Comparison of ENCODE assay signal across 11 cellular contexts in genomic region chr19:15468675-15469512, GRCh38. TPM values are rescaled to one million over a fixed set of nuclear protein-coding genes. Genes with fewer than 3 reads are reported as not detected.
DNase-seq lines count a peak whose midpoint lies in the region; ATAC-seq and TF ChIP-seq lines count a peak whose summit lies in the region.
"Had no signal": no experiment of that assay in that cellular context is flagged by ENCODE, and none has a peak within 500 bp of the region (broad histone marks: within the 10 kb centered on the region; RNA-seq: fewer than 3 reads in every experiment).

No MANE protein-coding gene starts in this region.

- peak overlapping the region; percentile 32; the same call in 1 of the 2 replicates for H3K9ac ChIP-seq in BLaER1
- H3K9ac ChIP-seq: KMS-11 had no signal

- peaks cover 79% of the 10 kb centered on the region for H3K4me1 ChIP-seq in BLaER1

- H3K9me3 ChIP-seq in BLaER1, result 0 out of 2 replicates have a peak, but pooled peaks cover 3% of the 10 kb centered on the region

- H3K27ac Mint-ChIP-seq in activated naive CD8-positive, alpha-beta T cell treated with anti-CD3 and anti-CD28 coated beads, Interleukin-2, amount 10 ng/mL, durations not matched to agents 7 days and 5 days, result peak overlapping the region; percentile 67
- H3K27ac Mint-ChIP-seq in naive B cell, result peak overlapping the region in 3 of 6 donors; percentile 2 to 18 (median 5)

- TF ChIP-seq POLR2A in GM18505 (IDR thresholded peaks at IDR 0.05; ENCODE audit: borderline replicate concordance, extremely low read depth, insufficient read depth, insufficient read length), result no peak

- H3K4me3 ChIP-seq in BLaER1, result peak overlapping the region; percentile 46; the same call in 1 of the 2 replicates

- peak; percentile 22 for DNase-seq in GDM1 (lab: John Stamatoyannopoulos, UW)
- DNase-seq in activated naive CD8-positive, alpha-beta T cell treated with anti-CD3 and anti-CD28 coated beads, Interleukin-2, amount 10 ng/mL, durations not matched to agents 7 days and 5 days, result peak; percentile 27
- DNase-seq in naive B cell, result no peak
- DNase-seq: mammary epithelial cell, NCI-H2029 treated with DMSO at 0.1 percent for 48 hours had no signal

- H3K4me3 Mint-ChIP-seq in activated naive CD8-positive, alpha-beta T cell treated with anti-CD3 and anti-CD28 coated beads, Interleukin-2, amount 10 ng/mL, durations not matched to agents 7 days and 5 days, result peak overlapping the region; percentile 82
- peak overlapping the region; percentile 68 to 93 (median 80) for H3K4me3 Mint-ChIP-seq in naive B cell

- H3K27me3 Mint-ChIP-seq in activated naive CD8-positive, alpha-beta T cell treated with anti-CD3 and anti-CD28 coated beads, Interleukin-2, amount 10 ng/mL, durations not matched to agents 7 days and 5 days, result peaks cover 5% of the 10 kb centered on the region
- peaks cover 22 to 34% (median 23%) of the 10 kb centered on the region in 3 donors for H3K27me3 Mint-ChIP-seq in naive B cell

- ATAC-seq in activated naive CD8-positive, alpha-beta T cell treated with anti-CD3 and anti-CD28 coated beads, Interleukin-2, amount 10 ng/mL, durations not matched to agents 7 days and 5 days (ENCODE audit: low read depth), result no peak
- no peak for ATAC-seq in naive B cell (ENCODE audit: low read depth in 2 of 2)
- ATAC-seq in HG03460 (IDR thresholded peaks at IDR 0.05; ENCODE audit: unreplicated experiment), result no peak
- ATAC-seq in GM21529 (IDR thresholded peaks at IDR 0.05; ENCODE audit: unreplicated experiment), result no peak
- ATAC-seq in GM18505 (IDR thresholded peaks at IDR 0.05; ENCODE audit: unreplicated experiment), result no peak
- ATAC-seq in HG02571 (IDR thresholded peaks at IDR 0.05; ENCODE audit: unreplicated experiment), result no peak

- peaks cover 52% of the 10 kb centered on the region for H3K4me1 Mint-ChIP-seq in activated naive CD8-positive, alpha-beta T cell treated with anti-CD3 and anti-CD28 coated beads, Interleukin-2, amount 10 ng/mL, durations not matched to agents 7 days and 5 days
- H3K4me1 Mint-ChIP-seq in naive B cell, result peaks cover 35 to 43% (median 37%) of the 10 kb centered on the region in 3 donors

- peak overlapping the region; percentile 31 for H3K27ac ChIP-seq in BLaER1
- H3K27ac ChIP-seq: KMS-11 had no signal

- peak overlapping the region; percentile 90 for H3K4me2 ChIP-seq in BLaER1
- H3K4me2 ChIP-seq: KMS-11 had no signal

- POLR2A ChIA-PET in activated naive CD8-positive, alpha-beta T cell treated with anti-CD3 and anti-CD28 coated beads, Interleukin-2, amount 10 ng/mL, durations not matched to agents 7 days and 5 days (lab: Charles Lee), result interaction anchor here (0.7 to 3.8 kb wide), 8 partner anchors 9 to 86 kb away, joined by 3 to 22 read pairs (median 10); partner anchors contain the start of gene AKAP8L

- no peaks in the 10 kb centered on the region for H3K9me3 Mint-ChIP-seq in activated naive CD8-positive, alpha-beta T cell treated with anti-CD3 and anti-CD28 coated beads, Interleukin-2, amount 10 ng/mL, durations not matched to agents 7 days and 5 days
- H3K9me3 Mint-ChIP-seq in naive B cell, result no peaks in the 10 kb centered on the region

- H4K20me1 ChIP-seq in BLaER1, result no peaks in the 10 kb centered on the region

- no peaks in the 10 kb centered on the region for H3K36me3 ChIP-seq in BLaER1

- H3K27me3 ChIP-seq in BLaER1, result peaks cover 14% of the 10 kb centered on the region

- no peaks in the 10 kb centered on the region for H3K36me3 Mint-ChIP-seq in activated naive CD8-positive, alpha-beta T cell treated with anti-CD3 and anti-CD28 coated beads, Interleukin-2, amount 10 ng/mL, durations not matched to agents 7 days and 5 days
- peaks cover 0 to 18% of the 10 kb centered on the region in 2 donors for H3K36me3 Mint-ChIP-seq in naive B cell

RNA-seq across cellular contexts. Expression of gene RASAL3, which starts 4.5 kb away (rescaled TPM):
- total RNA-seq in activated naive CD8-positive, alpha-beta T cell treated with anti-CD3 and anti-CD28 coated beads, Interleukin-2, amount 10 ng/mL, durations not matched to agents 7 days and 5 days, result 100 to 1,000 TPM; 168 to 172 TPM
- 10 to 100 TPM; 21.8 to 49.9 (median 32.0) TPM for polyA plus RNA-seq in naive B cell (ENCODE audit: low read depth in 6 of 6)
- total RNA-seq: mammary epithelial cell had no signal
- polyA plus RNA-seq: mammary epithelial cell had no signal

RNA-seq across cellular contexts. Expression of gene PGLYRP2, which starts 10.4 kb away (rescaled TPM):
- total RNA-seq in activated naive CD8-positive, alpha-beta T cell treated with anti-CD3 and anti-CD28 coated beads, Interleukin-2, amount 10 ng/mL, durations not matched to agents 7 days and 5 days, result under 1 TPM; 0.19 to 0.40 TPM
- polyA plus RNA-seq in naive B cell (ENCODE audit: low read depth in 6 of 6), result not detected
- total RNA-seq: mammary epithelial cell had no signal
- polyA plus RNA-seq: mammary epithelial cell had no signal

RNA-seq across cellular contexts. Expression of gene WIZ, which starts 19.1 kb away (rescaled TPM):
- total RNA-seq in activated naive CD8-positive, alpha-beta T cell treated with anti-CD3 and anti-CD28 coated beads, Interleukin-2, amount 10 ng/mL, durations not matched to agents 7 days and 5 days, result 10 to 100 TPM; 28.4 to 29.3 TPM
- 1 to 10 TPM in 1 of 6 donors, under 1 TPM in 5; 0.15 to 1.4 (median 0.66) TPM for polyA plus RNA-seq in naive B cell (ENCODE audit: low read depth in 6 of 6)

RNA-seq across cellular contexts. Expression of gene CYP4F22, which starts 39.4 kb away (rescaled TPM):
- total RNA-seq in activated naive CD8-positive, alpha-beta T cell treated with anti-CD3 and anti-CD28 coated beads, Interleukin-2, amount 10 ng/mL, durations not matched to agents 7 days and 5 days, result 1 to 10 TPM; 3.2 to 3.4 TPM
- not detected for polyA plus RNA-seq in naive B cell (ENCODE audit: low read depth in 6 of 6)
- total RNA-seq: mammary epithelial cell had no signal

RNA-seq across cellular contexts. Expression of gene AKAP8L, which starts 50.1 kb away (rescaled TPM):
- 100 to 1,000 TPM; 146 to 149 TPM for total RNA-seq in activated naive CD8-positive, alpha-beta T cell treated with anti-CD3 and anti-CD28 coated beads, Interleukin-2, amount 10 ng/mL, durations not matched to agents 7 days and 5 days
- polyA plus RNA-seq in naive B cell (ENCODE audit: low read depth in 6 of 6), result 100 to 1,000 TPM in 1 of 6 donors, 10 to 100 TPM in 5; 37.8 to 103 (median 53.6) TPM
